Comparison of ENCODE assay signal across 17 cellular contexts in the genomic region with DNA sequence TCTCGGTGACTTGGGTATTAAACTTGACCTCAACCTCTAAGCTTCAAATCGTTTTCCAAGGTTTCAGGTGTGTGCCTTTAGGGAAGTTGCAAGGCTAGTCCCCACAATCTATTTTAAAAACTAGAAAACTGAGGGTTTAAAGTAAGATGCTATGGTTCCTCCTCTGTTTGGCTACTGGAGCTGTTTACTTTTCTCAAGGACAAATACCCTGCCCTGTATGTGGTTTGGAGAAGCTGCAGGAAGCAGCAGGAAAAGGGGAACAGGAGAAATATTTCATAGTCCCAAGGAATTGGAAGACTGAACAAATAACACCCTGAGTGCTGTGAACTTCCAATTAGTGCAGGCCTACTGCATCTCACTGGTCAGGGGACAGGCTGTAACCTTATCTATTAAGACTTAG.
"Had no signal": no experiment of that assay in that cellular context is flagged by ENCODE, and none has a peak within 500 bp of the region (broad histone marks: within the 10 kb centered on the region; RNA-seq: fewer than 3 reads in every experiment).

No MANE protein-coding gene starts in this region.

- ATAC-seq: effector memory CD8-positive, alpha-beta T cell; stimulated activated naive CD8-positive, alpha-beta T cell treated with anti-CD3 and anti-CD28 coated beads, Interleukin-15, Interleukin-2, amounts not matched to agents 100 U/mL and 50 U/mL, for 24 hours; WTC11 had no signal

- H3K27ac Mint-ChIP-seq: activated naive CD4-positive, alpha-beta T cell treated with anti-CD3 and anti-CD28 coated beads, Interleukin-2, amount 50 U/mL, for 24 hours; effector memory CD8-positive, alpha-beta T cell; immature natural killer cell; memory B cell; WTC11 had no signal

- H3K9me3 Mint-ChIP-seq: activated naive CD4-positive, alpha-beta T cell treated with anti-CD3 and anti-CD28 coated beads, Interleukin-2, amount 50 U/mL, for 24 hours; effector memory CD8-positive, alpha-beta T cell; immature natural killer cell; memory B cell; WTC11 had no signal

- H3K4me3 Mint-ChIP-seq: activated naive CD4-positive, alpha-beta T cell treated with anti-CD3 and anti-CD28 coated beads, Interleukin-2, amount 50 U/mL, for 24 hours; effector memory CD8-positive, alpha-beta T cell; immature natural killer cell; memory B cell; WTC11 had no signal

- H3K27me3 Mint-ChIP-seq: progenitor cell of endocrine pancreas had no signal

- H3K27ac ChIP-seq: ascending aorta, brain microvascular endothelial cell, dorsolateral prefrontal cortex, esophagus muscularis mucosa had no signal

- DNase-seq: activated gamma-delta T cell treated with Interleukin-2 at 50 U/mL for 16 hours; activated T-cell treated with anti-CD3 and anti-CD28 coated beads, Interleukin-2, amount 50 U/mL, for 1 hour; brain microvascular endothelial cell; dorsolateral prefrontal cortex; effector memory CD8-positive, alpha-beta T cell; immature natural killer cell; retina; stimulated activated CD4-positive, alpha-beta T cell treated with anti-CD3 and anti-CD28 coated beads, Interleukin-4, amount 100 ng/mL, for 4 hours; stimulated activated naive CD8-positive, alpha-beta T cell treated with anti-CD3 and anti-CD28 coated beads, Interleukin-15, Interleukin-2, amounts not matched to agents 100 U/mL and 50 U/mL, for 24 hours; T-helper 9 cell; upper lobe of left lung had no signal

- H3K36me3 Mint-ChIP-seq: activated naive CD4-positive, alpha-beta T cell treated with anti-CD3 and anti-CD28 coated beads, Interleukin-2, amount 50 U/mL, for 24 hours; immature natural killer cell; memory B cell; WTC11 had no signal

- H3K27me3 ChIP-seq: ascending aorta, brain microvascular endothelial cell, esophagus muscularis mucosa, upper lobe of left lung had no signal

- H3K4me3 ChIP-seq: ascending aorta, dorsolateral prefrontal cortex, esophagus muscularis mucosa, upper lobe of left lung had no signal

- H3K9me3 ChIP-seq: ascending aorta, esophagus muscularis mucosa, upper lobe of left lung had no signal
